ENCODE assay signal across 7 cellular contexts in genomic region chr12:62942309-62942708, GRCh38. TPM values are rescaled to one million over a fixed set of nuclear protein-coding genes. Genes with fewer than 3 reads are reported as not detected.
"Had no signal": no experiment of that assay in that cellular context is flagged by ENCODE, and none has a peak within 500 bp of the region (broad histone marks: within the 10 kb centered on the region; RNA-seq: fewer than 3 reads in every experiment).

No MANE protein-coding gene starts in this region.

RNA-seq across cellular contexts. Expression of gene PPM1H, which starts 7.4 kb away (rescaled TPM):
- total RNA-seq: activated CD4-positive, alpha-beta memory T cell treated with anti-CD3 and anti-CD28 coated beads for 36 hours; activated CD4-positive, alpha-beta T cell treated with anti-CD3 and anti-CD28 coated beads, Interleukin-2, amount 10 ng/mL, durations not matched to agents 24 days and 14 days; activated CD8-positive, alpha-beta T cell treated with anti-CD3 and anti-CD28 coated beads, Interleukin-2, amount 10 ng/mL, durations not matched to agents 7 days and 5 days; activated naive CD4-positive, alpha-beta T cell treated with anti-CD3 and anti-CD28 coated beads for 36 hours; activated T-helper 1 cell treated with anti-CD3 and anti-CD28 coated beads, Interleukin-12 subunit alpha, Interleukin-12 subunit beta, Interleukin-2, Interleukin-4 antibody, amounts not matched to agents 30 ng/mL and 10 ng/mL and 1 ng/mL, durations not matched to agents 14 hours and 24 hours and 36 hours; activated T-helper 2 cell treated with anti-CD3 and anti-CD28 coated beads, Interferon-gamma antibody, Interleukin-2, Interleukin-4, amounts not matched to agents 10 μg/mL and 5 μg/mL and 100 μg/mL, durations not matched to agents 14 hours and 24 hours and 36 hours; T-helper 1 cell treated with Interleukin-12 subunit alpha and Interleukin-12 subunit beta and Interleukin-4 antibody, amounts not matched to agents 30 ng/mL and 1 ng/mL, for 36 hours had no signal
